Comparison of ENCODE assay signal across 8 cellular contexts in genomic region chr19:36139473-36140288, GRCh38. TPM values are rescaled to one million over a fixed set of nuclear protein-coding genes. Genes with fewer than 3 reads are reported as not detected.
DNase-seq lines count a peak whose midpoint lies in the region; ATAC-seq and TF ChIP-seq lines count a peak whose summit lies in the region.

CAPNS1 (plus strand) TSS chr19:36140066; CDS start chr19:36141012, 946 bp downstream.

- H3K4me3 ChIP-seq in AG04449 (ENCODE audit: low read depth, low read length) (peak within 1 kb of the TSS; percentile 96), breast epithelium (peak within 1 kb of the TSS; percentile 87 to 96 (median 89)), spleen (peak within 1 kb of the TSS; percentile 62 to 90 (median 83))

- TF ChIP-seq CTCF in AG04449 (IDR thresholded peaks at IDR 0.05; ENCODE audit: insufficient read depth, low read length, missing control alignments) (no peak), VCaP (conservative IDR thresholded peaks at IDR 0.05) (peak; percentile 22), breast epithelium (IDR thresholded peaks at IDR 0.05) (no peak), spleen (IDR thresholded peaks at IDR 0.05 in 8 of 11, conservative IDR thresholded peaks at IDR 0.05 in 3 of 11) (peak in 3 of 11 experiments; percentile 9 to 34 (median 16))

- 0 to 2% (median 0%) methylated on average over 12 to 74 of the region's 74 CpGs for WGBS in spleen, 5 donors

- H3K9me3 Mint-ChIP-seq in immature natural killer cell = no peaks in the 10 kb centered on the region

- TF ChIP-seq POLR2A in breast epithelium (IDR thresholded peaks at IDR 0.05) (peak; percentile 91), spleen (IDR thresholded peaks at IDR 0.05) (peak in 2 of 3 donors; percentile 53 to 83)

- no peaks in the 10 kb centered on the region for H3K9me3 ChIP-seq in breast epithelium
- H3K9me3 ChIP-seq in spleen = no peaks in the 10 kb centered on the region

- POLR2A ChIA-PET in AG04449 (lab: Yijun Ruan, JAX) = interaction anchor here (0.6 to 2.0 kb wide), 5 partner anchors 10 to 26 kb away, joined by 3 to 19 read pairs (median 3); no protein-coding TSS in a partner anchor

- peak within 1 kb of the TSS; percentile 94 to 97 (median 97) for H3K4me3 Mint-ChIP-seq in immature natural killer cell

- peaks cover 13 to 22% of the 10 kb centered on the region in 2 donors for H3K4me1 Mint-ChIP-seq in immature natural killer cell

- intact Hi-C loops in breast epithelium (cut with DNase I; ENCODE audit: low total_unique reads) = loop anchor here (5.0 kb wide), 1 partner anchor 872 kb away; the partner anchor contains the start of gene USF2
- intact Hi-C loops in spleen (cut with DNase I; ENCODE audit: low total_unique reads) = no loop called here

- peak; percentile 52 for DNase-seq in AG04449 (ENCODE audit: low read depth, low spot score)
- peak; percentile 96 for DNase-seq in NCI-H2196 (lab: John Stamatoyannopoulos, UW; ENCODE audit: unreplicated experiment)
- peak; percentile 95 to 96 for DNase-seq in breast epithelium (ENCODE audit: low spot score in 2 of 2)
- DNase-seq in immature natural killer cell = peak; percentile 91
- peak; percentile 99 for DNase-seq in spleen

- peaks cover 10 to 19% (median 13%) of the 10 kb centered on the region in 3 donors for H3K36me3 Mint-ChIP-seq in immature natural killer cell

- H3K4me1 ChIP-seq in breast epithelium = peaks cover 0 to 4% of the 10 kb centered on the region in 2 donors
- H3K4me1 ChIP-seq in spleen = peaks cover 10 to 55% (median 31%) of the 10 kb centered on the region in 6 donors

- H3K27ac Mint-ChIP-seq in immature natural killer cell = peak within 1 kb of the TSS; percentile 86 to 97 (median 94)

- CTCF ChIA-PET in AG04449 (lab: Yijun Ruan, JAX) = interaction anchor here (0.6 to 1.2 kb wide), 2 partner anchors 12 to 30 kb away, joined by 3 to 4 read pairs; no protein-coding TSS in a partner anchor

- peak; percentile 82 for ATAC-seq in GM18868 (IDR thresholded peaks at IDR 0.05; ENCODE audit: unreplicated experiment)
- ATAC-seq in HG03108 (IDR thresholded peaks at IDR 0.05; ENCODE audit: unreplicated experiment) = peak; percentile 77

- H3K27me3 Mint-ChIP-seq in immature natural killer cell (ENCODE audit: low read depth in 3 of 3) = peaks cover 6 to 16% (median 10%) of the 10 kb centered on the region in 3 donors

- H3K27ac ChIP-seq in VCaP (peak within 1 kb of the TSS; percentile 99), breast epithelium (peak within 1 kb of the TSS; percentile 97 to 100), spleen (peak within 1 kb of the TSS; percentile 61 to 98 (median 96))

- H3K36me3 ChIP-seq in breast epithelium = no peaks in the 10 kb centered on the region
- peaks cover 0 to 32% (median 26%) of the 10 kb centered on the region in 6 donors for H3K36me3 ChIP-seq in spleen

- no peaks in the 10 kb centered on the region for H3K27me3 ChIP-seq in breast epithelium
- no peaks in the 10 kb centered on the region for H3K27me3 ChIP-seq in spleen (replicated peaks in 1 of 7)

RNA-seq across cellular contexts. Expression of gene CAPNS1, which starts in this region (rescaled TPM):
- total RNA-seq in breast epithelium (100 to 1,000 TPM; 144 to 286 (median 200) TPM), spleen (100 to 1,000 TPM; 130 to 602 (median 373) TPM)
- polyA plus RNA-seq in immature natural killer cell (100 to 1,000 TPM; 176 to 253 (median 225) TPM), spleen (100 to 1,000 TPM; 247 to 431 (median 321) TPM)

Comparison
In these comparisons a context has a peak if more than half of its experiments do, and no peak if none do; other contexts are left out.
1. Peak in every context shown above with its lines: DNase-seq, ATAC-seq, H3K4me3 ChIP-seq and H3K27ac ChIP-seq.